Comparison of ENCODE assay signal across 10 cellular contexts in the genomic region with DNA sequence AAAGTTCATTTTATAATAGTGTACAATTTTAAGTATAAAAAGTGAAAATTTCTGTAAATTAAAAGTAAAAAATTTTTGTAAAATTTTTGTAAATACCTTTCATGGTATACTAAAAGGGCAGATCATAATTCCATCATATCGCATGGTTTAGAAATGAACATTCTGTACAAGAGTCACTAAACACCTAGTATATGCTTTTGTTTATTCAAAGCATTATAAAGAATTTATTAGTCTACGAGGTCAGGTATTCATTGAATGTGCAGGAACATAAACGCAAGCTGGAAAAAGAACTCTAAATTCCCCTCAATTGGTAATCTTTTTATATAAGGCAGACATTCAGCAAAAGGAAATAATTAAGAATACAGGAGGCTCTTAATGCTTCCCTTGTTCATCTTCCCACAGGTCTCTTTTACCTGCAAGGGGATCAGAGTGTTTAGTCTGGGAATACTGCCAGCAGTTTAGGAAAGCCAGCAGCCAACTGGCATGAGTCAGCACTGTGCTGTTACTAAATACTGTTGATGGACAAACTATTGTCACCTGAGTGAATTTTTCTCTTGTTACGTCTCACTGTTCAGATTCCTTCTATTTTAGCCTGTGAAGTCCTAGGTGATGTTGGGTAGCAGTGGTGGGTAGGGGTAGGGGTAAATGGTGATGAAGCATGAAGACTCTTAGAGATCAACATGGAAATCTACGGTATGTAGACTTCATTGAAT.
DNase-seq lines count a peak whose midpoint lies in the region; ATAC-seq, FAIRE-seq and TF ChIP-seq lines count a peak whose summit lies in the region.
"Had no signal": no experiment of that assay in that cellular context is flagged by ENCODE, and none has a peak within 500 bp of the region (broad histone marks: within the 10 kb centered on the region; RNA-seq: fewer than 3 reads in every experiment).

No MANE protein-coding gene starts in this region.

- no peak for TF ChIP-seq POLR2A in HepG2 (IDR thresholded peaks at IDR 0.05; ENCODE audit: insufficient read depth in 1 of 2, low read depth in 2 of 2, low read length in 2 of 2)

- H3K79me2 ChIP-seq in HepG2 (ENCODE audit: insufficient read depth, low read length), result no peaks in the 10 kb centered on the region

- H4K20me1 ChIP-seq in HepG2 (ENCODE audit: insufficient read depth, low read length), result peaks cover 2% of the 10 kb centered on the region; the same call in 1 of the 2 replicates

- no peaks in the 10 kb centered on the region for H3K9me3 Mint-ChIP-seq in MCF 10A (ENCODE audit: unreplicated experiment)

- ATAC-seq in HepG2, result peak; percentile 31; the same call in 1 of the 3 replicates
- ATAC-seq in GM21786 (IDR thresholded peaks at IDR 0.05; ENCODE audit: unreplicated experiment), result no peak

- CTCF ChIA-PET in MCF 10A (lab: Yijun Ruan, JAX), result interaction anchor here (1.1 kb wide), 1 partner anchor 12 kb away, joined by 3 read pairs; no protein-coding TSS in a partner anchor
- CTCF ChIA-PET in HepG2 (lab: Yijun Ruan, JAX; ENCODE audit: low intra/inter-chr PET ratio, low total read pairs), result no interaction called here

- no peak overlapping the region for H3K4me3 Mint-ChIP-seq in MCF 10A (ENCODE audit: unreplicated experiment)
- H3K4me3 Mint-ChIP-seq: activated B cell treated with CpG ODN at 0.5 μM for 24 hours had no signal

- TF ChIP-seq CTCF in MCF 10A (IDR thresholded peaks at IDR 0.05; ENCODE audit: unreplicated experiment) (no peak), HepG2 (CRISPR knock-in tag; IDR thresholded peaks at IDR 0.05) (no peak), ascending aorta (IDR thresholded peaks at IDR 0.05) (no peak)

- H3K36me3 ChIP-seq in HepG2 (replicated peaks in 1 of 2; ENCODE audit: control insufficient read depth in 1 of 2, insufficient read depth in 2 of 2, low read length in 2 of 2) (peaks cover 9 to 60% of the 10 kb centered on the region in 2 experiments), ascending aorta (peaks cover 27 to 78% of the 10 kb centered on the region in 2 donors)

- H3K4me1 Mint-ChIP-seq in MCF 10A (ENCODE audit: insufficient read depth, unreplicated experiment), result peaks cover 14% of the 10 kb centered on the region
- H3K4me1 Mint-ChIP-seq: activated B cell treated with CpG ODN at 0.5 μM for 24 hours had no signal

- H2AFZ ChIP-seq in HepG2 (ENCODE audit: low read length), result no peak overlapping the region

- DNase-seq in Ammon's horn (ENCODE audit: low spot score) (peak; percentile 6), NCI-H1048 (lab: John Stamatoyannopoulos, UW) (peak; percentile 77), MCF 10A (ENCODE audit: unreplicated experiment) (peak; percentile 94), HepG2 (ENCODE audit: low spot score) (peak; percentile 67), epidermal melanocyte (ENCODE audit: insufficient read length, low spot score) (no peak), ascending aorta (ENCODE audit: low spot score in 2 of 2) (no peak), RCC 7860 (ENCODE audit: low spot score) (no peak)
- DNase-seq: activated B cell treated with CpG ODN at 0.5 μM for 24 hours, DND-41 had no signal

- peaks cover 77% of the 10 kb centered on the region for H3K36me3 Mint-ChIP-seq in MCF 10A (ENCODE audit: insufficient read depth, unreplicated experiment)

- no peaks in the 10 kb centered on the region for H3K27me3 Mint-ChIP-seq in MCF 10A (ENCODE audit: insufficient read depth, unreplicated experiment)
- H3K27me3 Mint-ChIP-seq: activated B cell treated with CpG ODN at 0.5 μM for 24 hours had no signal

- no peak for TF ChIP-seq RAD21 in HepG2 (CRISPR knock-in tag; IDR thresholded peaks at IDR 0.05)

- 90% methylated on average over 5 of the region's 5 CpGs for WGBS in HepG2 (ENCODE audit: low lambda C conversion rate)

- in situ Hi-C loops in HepG2 (cut with HindIII; ENCODE audit: extremely low pct_ligation_motif_present, low pct_unique_long_range_greater_than_20kb), result no loop called here

- H3K27ac ChIP-seq in HepG2 (ENCODE audit: extremely low read length, insufficient read depth, low read length), result peak overlapping the region; percentile 35
- H3K27ac ChIP-seq in ascending aorta, result no peak overlapping the region

- H3K4me1 ChIP-seq in HepG2 (ENCODE audit: insufficient read depth, low read length) (peaks cover 13% of the 10 kb centered on the region), ascending aorta (no peaks in the 10 kb centered on the region)

- TF ChIP-seq EP300 in HepG2 (IDR thresholded peaks at IDR 0.05; ENCODE audit: low read depth in 2 of 2, low read length in 2 of 2), result no peak
- TF ChIP-seq EP300 in HepG2 (CRISPR knock-in tag; IDR thresholded peaks at IDR 0.05; ENCODE audit: borderline replicate concordance), result no peak

- peak overlapping the region; percentile 59 for H3K27ac Mint-ChIP-seq in MCF 10A (ENCODE audit: low read depth, unreplicated experiment)
- H3K27ac Mint-ChIP-seq: activated B cell treated with CpG ODN at 0.5 μM for 24 hours had no signal

- BruUV-seq in MCF 10A (replicated peaks; lab: Mats Ljungman, UMichigan), result no TSS peak
- no TSS peak for BruUV-seq in HepG2 (replicated peaks; lab: Mats Ljungman, UMichigan)

- no peak overlapping the region for H3K4me2 ChIP-seq in HepG2 (ENCODE audit: low read depth, low read length)

- POLR2A ChIA-PET in MCF 10A (lab: Yijun Ruan, JAX) (interaction anchor here (0.7 to 1.2 kb wide), 4 partner anchors 11 to 30 kb away, joined by 3 to 4 read pairs (median 4); no protein-coding TSS in a partner anchor), HepG2 (lab: Yijun Ruan, JAX) (no interaction called here)

- intact Hi-C loops in MCF 10A (cut with micrococcal nuclease) (no loop called here), HepG2 (cut with micrococcal nuclease; ENCODE audit: unreplicated experiment) (no loop called here), ascending aorta (cut with DNase I) (no loop called here)

- FAIRE-seq in HepG2 (lab: Jason Lieb, UNC), result no peak
- no peak for FAIRE-seq in RCC 7860 (lab: Jason Lieb, UNC)

- no peak overlapping the region for H3K4me3 ChIP-seq in HepG2 (replicated peaks in 1 of 3; ENCODE audit: insufficient read depth in 1 of 3, low read depth in 2 of 3, low read length in 3 of 3)
- H3K4me3 ChIP-seq in ascending aorta, result no peak overlapping the region

- no peak overlapping the region for H3K9ac ChIP-seq in HepG2 (ENCODE audit: insufficient read depth, low read depth, low read length)

- no peaks in the 10 kb centered on the region for H3K27me3 ChIP-seq in HepG2 (ENCODE audit: control insufficient read depth in 1 of 2, insufficient read depth in 2 of 2, low read length in 2 of 2)
- no peaks in the 10 kb centered on the region for H3K27me3 ChIP-seq in ascending aorta

- H3K9me3 ChIP-seq in HepG2 (ENCODE audit: low read length) (no peaks in the 10 kb centered on the region), ascending aorta (no peaks in the 10 kb centered on the region)

TF ChIP-seq in HepG2, 621 proteins besides CTCF, POLR2A, EP300 and RAD21:
- 0 out of 2 replicates have a peak, but pooled peaks have one; percentile 3 for TF ChIP-seq CEBPB (IDR thresholded peaks at IDR 0.05; ENCODE audit: borderline replicate concordance, low read depth, low read length)
- TF ChIP-seq SALL1 (CRISPR knock-in tag; IDR thresholded peaks at IDR 0.05), result no peak
- TF ChIP-seq, protein P1, sequence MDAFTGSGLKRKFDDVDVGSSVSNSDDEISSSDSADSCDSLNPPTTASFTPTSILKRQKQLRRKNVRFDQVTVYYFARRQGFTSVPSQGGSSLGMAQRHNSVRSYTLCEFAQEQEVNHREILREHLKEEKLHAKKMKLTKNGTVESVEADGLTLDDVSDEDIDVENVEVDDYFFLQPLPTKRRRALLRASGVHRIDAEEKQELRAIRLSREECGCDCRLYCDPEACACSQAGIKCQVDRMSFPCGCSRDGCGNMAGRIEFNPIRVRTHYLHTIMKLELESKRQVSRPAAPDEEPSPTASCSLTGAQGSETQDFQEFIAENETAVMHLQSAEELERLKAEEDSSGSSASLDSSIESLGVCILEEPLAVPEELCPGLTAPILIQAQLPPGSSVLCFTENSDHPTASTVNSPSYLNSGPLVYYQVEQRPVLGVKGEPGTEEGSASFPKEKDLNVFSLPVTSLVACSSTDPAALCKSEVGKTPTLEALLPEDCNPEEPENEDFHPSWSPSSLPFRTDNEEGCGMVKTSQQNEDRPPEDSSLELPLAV (CRISPR knock-in tag; conservative IDR thresholded peaks at IDR 0.05; ENCODE audit: low read depth), result no peak
- TF ChIP-seq ZFP41 (CRISPR knock-in tag; IDR thresholded peaks at IDR 0.05; ENCODE audit: borderline replicate concordance), result no peak
- peak; percentile 49; the same call in 1 of the 2 replicates for TF ChIP-seq NFE2L2 (IDR thresholded peaks at IDR 0.05; ENCODE audit: low read length)
- no peak for TF ChIP-seq ZMYM3 (CRISPR knock-in tag; IDR thresholded peaks at IDR 0.05)
- TF ChIP-seq RFX1 (IDR thresholded peaks at IDR 0.05), result no peak
- peak; percentile 92 for TF ChIP-seq NFE2 (CRISPR knock-in tag; IDR thresholded peaks at IDR 0.05)
- TF ChIP-seq ZNF431 (CRISPR knock-in tag; IDR thresholded peaks at IDR 0.05; ENCODE audit: borderline replicate concordance, low read depth), result no peak
- TF ChIP-seq ZNF333 (CRISPR knock-in tag; IDR thresholded peaks at IDR 0.05; ENCODE audit: borderline replicate concordance), result no peak
- no peak for TF ChIP-seq PPARG (CRISPR knock-in tag; conservative IDR thresholded peaks at IDR 0.05)
- TF ChIP-seq ZNF614 (CRISPR knock-in tag; IDR thresholded peaks at IDR 0.05; ENCODE audit: borderline replicate concordance), result no peak
- TF ChIP-seq FLYWCH1 (CRISPR knock-in tag; IDR thresholded peaks at IDR 0.05), result no peak
- TF ChIP-seq MAFF (IDR thresholded peaks at IDR 0.05; ENCODE audit: low read depth, low read length), result peak; percentile 56; the same call in 1 of the 2 replicates
- TF ChIP-seq, protein P2, sequence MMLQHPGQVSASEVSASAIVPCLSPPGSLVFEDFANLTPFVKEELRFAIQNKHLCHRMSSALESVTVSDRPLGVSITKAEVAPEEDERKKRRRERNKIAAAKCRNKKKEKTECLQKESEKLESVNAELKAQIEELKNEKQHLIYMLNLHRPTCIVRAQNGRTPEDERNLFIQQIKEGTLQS (CRISPR knock-in tag; IDR thresholded peaks at IDR 0.05), result peak; percentile 15; the same call in 1 of the 2 replicates
- TF ChIP-seq ZNF451 (CRISPR knock-in tag; IDR thresholded peaks at IDR 0.05), result no peak
- TF ChIP-seq SAP130 (CRISPR knock-in tag; IDR thresholded peaks at IDR 0.05; ENCODE audit: low read depth), result 0 out of 2 replicates have a peak, but pooled peaks have one; percentile 32
- peak; percentile 44 to 48; a peak in 3 of 4 replicates for TF ChIP-seq MAFK (conservative IDR thresholded peaks at IDR 0.05 in 1 of 2, IDR thresholded peaks at IDR 0.05 in 1 of 2; ENCODE audit: low read length in 2 of 2)
- TF ChIP-seq HOXD1 (CRISPR knock-in tag; IDR thresholded peaks at IDR 0.05), result no peak
- no peak for TF ChIP-seq ADNP (CRISPR knock-in tag; IDR thresholded peaks at IDR 0.05)
- peak; percentile 89 for TF ChIP-seq FOSL2 (CRISPR knock-in tag; IDR thresholded peaks at IDR 0.05)
- TF ChIP-seq MXD4 (CRISPR knock-in tag; IDR thresholded peaks at IDR 0.05), result no peak

Comparison
In these comparisons a context has a peak if more than half of its experiments do, and no peak if none do; other contexts are left out.
1. DNase-seq: peak in Ammon's horn (single experiment), NCI-H1048 (single experiment), MCF 10A (single experiment) and HepG2 (single experiment); none in epidermal melanocyte (single experiment), ascending aorta (0 of 2) and RCC 7860 (single experiment).